ENCODE assay signal across 17 cellular contexts in the genomic region with DNA sequence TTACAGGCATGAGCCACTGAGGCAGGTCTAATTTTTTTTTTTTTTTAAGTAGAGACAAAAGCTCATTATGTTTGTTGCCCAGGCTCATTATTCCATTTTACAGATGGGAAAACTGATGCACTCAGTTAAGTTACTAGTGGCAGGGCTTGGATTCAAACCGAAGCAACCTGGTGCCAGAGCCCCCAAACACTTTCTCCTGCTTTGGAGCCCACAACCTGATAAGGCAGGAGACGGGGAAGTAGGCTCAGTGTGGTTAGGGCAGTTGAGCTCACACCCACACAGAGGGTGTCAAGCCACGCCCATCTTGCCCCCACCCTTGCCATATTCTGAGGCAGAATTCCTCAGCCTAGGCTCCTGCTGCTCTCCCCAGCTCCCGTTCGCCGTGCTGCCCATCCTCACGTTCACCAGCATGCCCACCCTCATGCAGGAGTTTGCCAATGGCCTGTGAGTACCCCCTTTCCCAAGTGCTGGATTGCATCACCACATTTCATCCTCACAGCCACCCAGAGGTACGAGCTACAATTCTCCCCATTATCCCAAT. TPM values are rescaled to one million over a fixed set of nuclear protein-coding genes. Genes with fewer than 3 reads are reported as not detected.
DNase-seq lines count a peak whose midpoint lies in the region; ATAC-seq and TF ChIP-seq lines count a peak whose summit lies in the region.
"Had no signal": no experiment of that assay in that cellular context is flagged by ENCODE, and none has a peak within 500 bp of the region (broad histone marks: within the 10 kb centered on the region; RNA-seq: fewer than 3 reads in every experiment).

No MANE protein-coding gene starts in this region.

- intact Hi-C loops in left cardiac atrium (cut with DNase I) (loop anchor here in 1 of 2 donors (10.0 kb wide), 1 partner anchor 99 kb away; a partner anchor contains a TSS), heart left ventricle (cut with DNase I) (loop anchor here in 7 of 10 donors (2.0 to 10.0 kb wide), 6 partner anchors 25 to 209 kb away; a partner anchor contains a TSS), upper lobe of right lung (cut with DNase I) (loop anchor here (10.0 kb wide), 1 partner anchor 99 kb away; a partner anchor contains a TSS), vagina (cut with DNase I) (no loop called here)
- intact Hi-C loops in dendritic cell treated with granulocyte-macrophage colony-stimulating factor and Interleukin-4, amounts not matched to agents 40 ng/mL and 50 ng/mL, for 4 days (cut with micrococcal nuclease), result loop anchor here (2.0 kb wide), 2 partner anchors 33 to 101 kb away; a partner anchor contains a TSS

- H3K27ac Mint-ChIP-seq in dendritic cell treated with granulocyte-macrophage colony-stimulating factor and Interleukin-4, amounts not matched to agents 40 ng/mL and 50 ng/mL, for 4 days, result peak overlapping the region; percentile 96
- H3K27ac Mint-ChIP-seq: activated T-helper 17 cell treated with anti-CD3 and anti-CD28 coated beads, Interleukin-2, amount 50 U/mL, for 72 hours had no signal

- POLR2A ChIA-PET in HEK293T (lab: Yijun Ruan, JAX), result no interaction called here

- no peaks in the 10 kb centered on the region for H3K9me3 ChIP-seq in heart left ventricle
- H3K9me3 ChIP-seq in upper lobe of right lung, result no peaks in the 10 kb centered on the region
- H3K9me3 ChIP-seq in vagina, result no peaks in the 10 kb centered on the region
- H3K9me3 ChIP-seq: gastrocnemius medialis, right atrium auricular region had no signal

- TF ChIP-seq CTCF in heart left ventricle (IDR thresholded peaks at IDR 0.05), result no peak
- TF ChIP-seq CTCF in upper lobe of right lung (IDR thresholded peaks at IDR 0.05), result no peak
- no peak for TF ChIP-seq CTCF in vagina (IDR thresholded peaks at IDR 0.05)

- H3K36me3 Mint-ChIP-seq in dendritic cell treated with granulocyte-macrophage colony-stimulating factor and Interleukin-4, amounts not matched to agents 40 ng/mL and 50 ng/mL, for 4 days (ENCODE audit: low read depth), result peaks cover 26% of the 10 kb centered on the region

- no peaks in the 10 kb centered on the region for H3K9me3 Mint-ChIP-seq in dendritic cell treated with granulocyte-macrophage colony-stimulating factor and Interleukin-4, amounts not matched to agents 40 ng/mL and 50 ng/mL, for 4 days
- H3K9me3 Mint-ChIP-seq: activated T-helper 17 cell treated with anti-CD3 and anti-CD28 coated beads, Interleukin-2, amount 50 U/mL, for 72 hours had no signal

- H3K36me3 ChIP-seq in heart left ventricle (no peaks in the 10 kb centered on the region), upper lobe of right lung (no peaks in the 10 kb centered on the region), vagina (no peaks in the 10 kb centered on the region)
- H3K36me3 ChIP-seq: gastrocnemius medialis, right atrium auricular region had no signal

- H3K27me3 ChIP-seq in heart left ventricle, result no peaks in the 10 kb centered on the region
- no peaks in the 10 kb centered on the region for H3K27me3 ChIP-seq in upper lobe of right lung
- no peaks in the 10 kb centered on the region for H3K27me3 ChIP-seq in vagina
- H3K27me3 ChIP-seq: gastrocnemius medialis, right atrium auricular region had no signal

- ATAC-seq in left cardiac atrium (no peak), heart left ventricle (no peak), upper lobe of right lung (no peak)
- ATAC-seq: activated CD4-positive, CD25-positive, alpha-beta regulatory T cell treated with anti-CD3 and anti-CD28 coated beads, Interleukin-2, amount 50 U/mL, for 24 hours; activated T-helper 17 cell treated with anti-CD3 and anti-CD28 coated beads, Interleukin-2, amount 50 U/mL, for 72 hours; gastrocnemius medialis; stimulated activated naive CD8-positive, alpha-beta T cell treated with anti-CD3 and anti-CD28 coated beads, Interleukin-15, Interleukin-2, amounts not matched to agents 100 U/mL and 50 U/mL, for 24 hours had no signal

- no peak overlapping the region for H3K27ac ChIP-seq in heart left ventricle
- peak overlapping the region; percentile 30 for H3K27ac ChIP-seq in upper lobe of right lung
- no peak overlapping the region for H3K27ac ChIP-seq in vagina
- H3K27ac ChIP-seq: gastrocnemius medialis, right atrium auricular region had no signal

- H3K4me1 Mint-ChIP-seq in dendritic cell treated with granulocyte-macrophage colony-stimulating factor and Interleukin-4, amounts not matched to agents 40 ng/mL and 50 ng/mL, for 4 days (ENCODE audit: low read depth), result peaks cover 80% of the 10 kb centered on the region
- H3K4me1 Mint-ChIP-seq: activated T-helper 17 cell treated with anti-CD3 and anti-CD28 coated beads, Interleukin-2, amount 50 U/mL, for 72 hours had no signal

- H3K4me3 ChIP-seq in heart left ventricle, result no peak overlapping the region
- H3K4me3 ChIP-seq in upper lobe of right lung, result no peak overlapping the region
- no peak overlapping the region for H3K4me3 ChIP-seq in vagina
- H3K4me3 ChIP-seq: gastrocnemius medialis, right atrium auricular region had no signal

- peak overlapping the region; percentile 72 for H3K4me3 Mint-ChIP-seq in dendritic cell treated with granulocyte-macrophage colony-stimulating factor and Interleukin-4, amounts not matched to agents 40 ng/mL and 50 ng/mL, for 4 days

- WGBS in heart left ventricle, 4 donors, result 77 to 81% (median 77%) methylated on average over 8 of the region's 8 CpGs

- H3K27me3 Mint-ChIP-seq in dendritic cell treated with granulocyte-macrophage colony-stimulating factor and Interleukin-4, amounts not matched to agents 40 ng/mL and 50 ng/mL, for 4 days, result no peaks in the 10 kb centered on the region
- H3K27me3 Mint-ChIP-seq: activated T-helper 17 cell treated with anti-CD3 and anti-CD28 coated beads, Interleukin-2, amount 50 U/mL, for 72 hours had no signal

- peaks cover 0 to 48% (median 22%) of the 10 kb centered on the region in 12 donors for H3K4me1 ChIP-seq in heart left ventricle
- peaks cover 20% of the 10 kb centered on the region for H3K4me1 ChIP-seq in upper lobe of right lung
- peaks cover 16% of the 10 kb centered on the region for H3K4me1 ChIP-seq in vagina

- CTCF ChIA-PET in HEK293T (lab: Yijun Ruan, JAX), result no interaction called here

- no peak for TF ChIP-seq POLR2A in heart left ventricle (IDR thresholded peaks at IDR 0.05)
- no peak for TF ChIP-seq POLR2A in vagina (IDR thresholded peaks at IDR 0.05)

- DNase-seq in left cardiac atrium (peak; percentile 35), heart left ventricle (no peak), NOMO-1 (lab: John Stamatoyannopoulos, UW; ENCODE audit: unreplicated experiment in 2 of 2) (peak; percentile 37 to 44), upper lobe of right lung (peak; percentile 76), HEK293T (ENCODE audit: extremely low spot score) (no peak), A172 (ENCODE audit: low spot score) (no peak), vagina (ENCODE audit: extremely low spot score in 2 of 2) (no peak)
- DNase-seq: gastrocnemius medialis; NCI-H1105 treated with DMSO at 0.1 percent for 48 hours; NCI-H510A treated with DMSO at 0.1 percent for 48 hours; stimulated activated CD4-positive, alpha-beta T cell treated with anti-CD3 and anti-CD28 coated beads, Interleukin-4, amount 100 ng/mL, for 24 hours; stimulated activated naive CD8-positive, alpha-beta T cell treated with anti-CD3 and anti-CD28 coated beads, Interleukin-15, Interleukin-2, amounts not matched to agents 100 U/mL and 50 U/mL, for 24 hours had no signal

TF ChIP-seq in HEK293T, 16 proteins besides CTCF, POLR2A, EP300 and RAD21:
- TF ChIP-seq SUZ12 (IDR thresholded peaks at IDR 0.05) (no peak), FOXA1 (IDR thresholded peaks at IDR 0.05) (no peak), L3MBTL2 (conservative IDR thresholded peaks at IDR 0.05) (no peak), NFRKB (IDR thresholded peaks at IDR 0.05) (no peak), BHLHE40 (IDR thresholded peaks at IDR 0.05; ENCODE audit: borderline replicate concordance) (no peak), ARNT (IDR thresholded peaks at IDR 0.05) (no peak), HDGF (IDR thresholded peaks at IDR 0.05; ENCODE audit: borderline replicate concordance) (no peak), SP1 (IDR thresholded peaks at IDR 0.05) (no peak), ELF4 (IDR thresholded peaks at IDR 0.05) (no peak), LEF1 (IDR thresholded peaks at IDR 0.05; ENCODE audit: borderline replicate concordance) (no peak)

RNA-seq across cellular contexts. Expression of a gene that starts 5.8 kb away (rescaled TPM):
- 100 to 1,000 TPM; 101 to 106 TPM for total RNA-seq in left cardiac atrium
- total RNA-seq in heart left ventricle, result 100 to 1,000 TPM in 2 of 9 donors, 10 to 100 TPM in 7; 67.4 to 115 (median 93.8) TPM
- polyA plus RNA-seq in heart left ventricle, result 100 to 1,000 TPM in 1 of 2 donors, 10 to 100 TPM in 1; 74.4 to 121 TPM
- total RNA-seq in upper lobe of right lung, result 169 TPM
- 44.9 and 65.3 TPM in 2 replicates for total RNA-seq in A172 (2014; rRNA removed; shearing (Covaris generic))
- 103 TPM for total RNA-seq in vagina

RNA-seq across cellular contexts. Expression of a gene that starts 11.7 kb away (rescaled TPM):
- total RNA-seq in left cardiac atrium (10 to 100 TPM in 1 of 2 donors, 1 to 10 TPM in 1; 8.5 to 16.1 TPM), heart left ventricle (10 to 100 TPM in 2 of 9 donors, 1 to 10 TPM in 6, under 1 TPM in 1; 0.96 to 31.0 (median 4.3) TPM), upper lobe of right lung (302 TPM), vagina (36.6 TPM)
- polyA plus RNA-seq in heart left ventricle, result 1 to 10 TPM; 4.5 to 8.9 TPM
- 0.19 TPM in 1 of 2 replicates, not detected in the other for total RNA-seq in A172 (2014; rRNA removed; shearing (Covaris generic))

RNA-seq across cellular contexts. Expression of a gene that starts 25.1 kb away (rescaled TPM):
- total RNA-seq in left cardiac atrium (not detected), heart left ventricle (not detected), upper lobe of right lung (not detected), vagina (not detected)
- polyA plus RNA-seq in heart left ventricle, result under 1 TPM; 0.04 to 0.07 TPM
- not detected in 2 replicates for total RNA-seq in A172 (2014; rRNA removed; shearing (Covaris generic))
- total RNA-seq: kidney epithelial cell, right atrium auricular region had no signal

RNA-seq across cellular contexts. Expression of a gene that starts 37.2 kb away (rescaled TPM):
- not detected for total RNA-seq in left cardiac atrium
- total RNA-seq in heart left ventricle, result under 1 TPM in 1 of 9 donors, not detected in 8; 0.18 TPM
- under 1 TPM in 1 of 2 donors, not detected in 1; 0.07 TPM for polyA plus RNA-seq in heart left ventricle
- total RNA-seq in upper lobe of right lung, result 0.64 TPM
- not detected in 2 replicates for total RNA-seq in A172 (2014; rRNA removed; shearing (Covaris generic))
- not detected for total RNA-seq in vagina
- total RNA-seq: activated T-helper 17 cell treated with anti-CD3 and anti-CD28 coated beads, Interleukin-2, amount 50 U/mL, for 72 hours; gastrocnemius medialis; kidney epithelial cell; right atrium auricular region had no signal

Comparison
In these comparisons a context has a peak if more than half of its experiments do, and no peak if none do; other contexts are left out.
1. DNase-seq: peak in left cardiac atrium (single experiment), NOMO-1 (2 of 2) and upper lobe of right lung (single experiment); none in heart left ventricle (0 of 5), HEK293T (single experiment), A172 (single experiment) and vagina (0 of 2).